21 cellular contexts compared by ENCODE assay signal in genomic region chr2:27661371-27661770, GRCh38. TPM values are rescaled to one million over a fixed set of nuclear protein-coding genes. Genes with fewer than 3 reads are reported as not detected.
DNase-seq lines count a peak whose midpoint lies in the region; ATAC-seq and TF ChIP-seq lines count a peak whose summit lies in the region.
"Had no signal": no experiment of that assay in that cellular context is flagged by ENCODE, and none has a peak within 500 bp of the region (broad histone marks: within the 10 kb centered on the region; RNA-seq: fewer than 3 reads in every experiment).

No MANE protein-coding gene starts in this region.

- H3K27me3 ChIP-seq in neural progenitor cell (no peaks in the 10 kb centered on the region), stomach (no peaks in the 10 kb centered on the region)
- H3K27me3 ChIP-seq: BLaER1 treated with 17β-estradiol and CSF1 and Interleukin-3, amounts not matched to agents 10 nM and 100 nM; heart left ventricle; vagina had no signal

- H3F3A ChIP-seq in neural progenitor cell (ENCODE audit: low read depth), result peaks cover under 1% of the 10 kb centered on the region

- no peaks in the 10 kb centered on the region for H3K27me3 Mint-ChIP-seq in activated T-cell treated with anti-CD3 and anti-CD28 coated beads, Interleukin-2, amount 50 U/mL, for 24 hours
- no peaks in the 10 kb centered on the region for H3K27me3 Mint-ChIP-seq in activated T-cell treated with anti-CD3 and anti-CD28 coated beads, Interleukin-2, amount 50 U/mL, for 72 hours (ENCODE audit: low read depth)
- H3K27me3 Mint-ChIP-seq in T-helper 17 cell, result no peaks in the 10 kb centered on the region
- no peaks in the 10 kb centered on the region for H3K27me3 Mint-ChIP-seq in chondrocyte (ENCODE audit: low read depth)
- H3K27me3 Mint-ChIP-seq in neural progenitor cell (ENCODE audit: insufficient read depth, low read depth), result peaks cover 2% of the 10 kb centered on the region

- ATAC-seq in activated T-cell treated with anti-CD3 and anti-CD28 coated beads, Interleukin-2, amount 50 U/mL, for 72 hours (replicated peaks in 1 of 2), result no peak
- no peak for ATAC-seq in T-helper 17 cell
- ATAC-seq: heart left ventricle, right cardiac atrium had no signal

- H3K36me3 ChIP-seq in neural progenitor cell (peaks cover 13% of the 10 kb centered on the region), stomach (peaks cover 27 to 57% (median 56%) of the 10 kb centered on the region in 4 donors)

- no peak overlapping the region for H3K9ac ChIP-seq in neural progenitor cell

- no peak overlapping the region for H3K4me2 ChIP-seq in neural progenitor cell

- peaks cover 87% of the 10 kb centered on the region for H3K36me3 Mint-ChIP-seq in activated T-cell treated with anti-CD3 and anti-CD28 coated beads, Interleukin-2, amount 50 U/mL, for 24 hours (ENCODE audit: low read depth)
- H3K36me3 Mint-ChIP-seq in activated T-cell treated with anti-CD3 and anti-CD28 coated beads, Interleukin-2, amount 50 U/mL, for 72 hours (ENCODE audit: insufficient read depth in 2 of 2), result peaks cover 13 to 29% of the 10 kb centered on the region in 2 donors
- peaks cover 12% of the 10 kb centered on the region for H3K36me3 Mint-ChIP-seq in T-helper 17 cell (ENCODE audit: low read depth)
- H3K36me3 Mint-ChIP-seq in chondrocyte (ENCODE audit: low read depth), result peaks cover 23% of the 10 kb centered on the region
- peaks cover 15% of the 10 kb centered on the region for H3K36me3 Mint-ChIP-seq in neural progenitor cell

- no peak overlapping the region for H3K4me3 ChIP-seq in neural progenitor cell
- no peak overlapping the region for H3K4me3 ChIP-seq in stomach
- H3K4me3 ChIP-seq: coronary artery, heart left ventricle, left ventricle myocardium inferior, vagina had no signal

- H3K27ac ChIP-seq in neural progenitor cell (no peak overlapping the region), stomach (no peak overlapping the region)
- H3K27ac ChIP-seq: BLaER1 treated with 17β-estradiol and CSF1 and Interleukin-3, amounts not matched to agents 10 nM and 100 nM; coronary artery; heart left ventricle; left ventricle myocardium inferior; RWPE1; vagina had no signal

- TF ChIP-seq CTCF in chondrocyte (IDR thresholded peaks at IDR 0.05), result no peak
- TF ChIP-seq CTCF in neural progenitor cell (IDR thresholded peaks at IDR 0.05), result no peak
- no peak for TF ChIP-seq CTCF in stomach (IDR thresholded peaks at IDR 0.05)

- no peak overlapping the region for H3K27ac Mint-ChIP-seq in activated T-cell treated with anti-CD3 and anti-CD28 coated beads, Interleukin-2, amount 50 U/mL, for 24 hours
- no peak overlapping the region for H3K27ac Mint-ChIP-seq in activated T-cell treated with anti-CD3 and anti-CD28 coated beads, Interleukin-2, amount 50 U/mL, for 72 hours
- H3K27ac Mint-ChIP-seq in T-helper 17 cell (peak overlapping the region; percentile 82), chondrocyte (ENCODE audit: unreplicated experiment) (no peak overlapping the region), neural progenitor cell (no peak overlapping the region)

- H3K9me3 ChIP-seq in T-helper 17 cell (ENCODE audit: control insufficient read depth, low read length, poor library complexity, severe bottlenecking) (no peaks in the 10 kb centered on the region), neural progenitor cell (ENCODE audit: low read depth) (no peaks in the 10 kb centered on the region), stomach (no peaks in the 10 kb centered on the region)
- H3K9me3 ChIP-seq: BLaER1 treated with 17β-estradiol and CSF1 and Interleukin-3, amounts not matched to agents 10 nM and 100 nM; heart left ventricle; left ventricle myocardium inferior; SK-N-SH; vagina had no signal

- no peaks in the 10 kb centered on the region for H3K9me3 Mint-ChIP-seq in activated T-cell treated with anti-CD3 and anti-CD28 coated beads, Interleukin-2, amount 50 U/mL, for 24 hours
- no peaks in the 10 kb centered on the region for H3K9me3 Mint-ChIP-seq in activated T-cell treated with anti-CD3 and anti-CD28 coated beads, Interleukin-2, amount 50 U/mL, for 72 hours
- H3K9me3 Mint-ChIP-seq in chondrocyte (ENCODE audit: low read depth) (no peaks in the 10 kb centered on the region), neural progenitor cell (no peaks in the 10 kb centered on the region)

- intact Hi-C loops in stomach (cut with DNase I; ENCODE audit: low total_unique reads), result no loop called here

- WGBS in stomach, 5 donors, result 80 to 91% (median 90%) methylated on average over 1 of the region's 1 CpG

- TF ChIP-seq POLR2A in stomach (IDR thresholded peaks at IDR 0.05), result no peak

- no peak for DNase-seq in activated T-cell treated with anti-CD3 and anti-CD28 coated beads, Interleukin-2, amount 50 U/mL, for 24 hours
- no peak for DNase-seq in activated T-cell treated with anti-CD3 and anti-CD28 coated beads, Interleukin-2, amount 50 U/mL, for 72 hours
- DNase-seq in T-helper 17 cell (no peak), chondrocyte (ENCODE audit: low spot score) (no peak), neural progenitor cell (ENCODE audit: low spot score) (no peak), NCI-H1417 (lab: John Stamatoyannopoulos, UW) (no peak), stomach (no peak), anterior cingulate cortex (lab: John Stamatoyannopoulos, UW) (no peak)
- DNase-seq: DMS 273 treated with DMSO at 0.1 percent for 48 hours; heart left ventricle; left ventricle myocardium inferior; NCI-H1436; NCI-H524 treated with DMSO at 0.1 percent for 48 hours; occipital lobe; right cardiac atrium; SK-N-SH; stimulated activated CD4-positive, alpha-beta T cell treated with anti-CD3 and anti-CD28 coated beads, Interleukin-15, amount 100 ng/mL, for 24 hours had no signal

- no peaks in the 10 kb centered on the region for H4K20me1 ChIP-seq in neural progenitor cell (ENCODE audit: low read depth)

- H3K4me1 Mint-ChIP-seq in activated T-cell treated with anti-CD3 and anti-CD28 coated beads, Interleukin-2, amount 50 U/mL, for 24 hours (ENCODE audit: low read depth), result peaks cover 52% of the 10 kb centered on the region
- peaks cover 52% of the 10 kb centered on the region for H3K4me1 Mint-ChIP-seq in activated T-cell treated with anti-CD3 and anti-CD28 coated beads, Interleukin-2, amount 50 U/mL, for 72 hours (ENCODE audit: low read depth)
- H3K4me1 Mint-ChIP-seq in T-helper 17 cell (peaks cover 28% of the 10 kb centered on the region), chondrocyte (ENCODE audit: low read depth) (peaks cover 43% of the 10 kb centered on the region), neural progenitor cell (peaks cover 18% of the 10 kb centered on the region)

- H3K4me1 ChIP-seq in neural progenitor cell (peaks cover 11% of the 10 kb centered on the region), stomach (peaks cover 17 to 63% (median 39%) of the 10 kb centered on the region in 4 donors)

- no peak for TF ChIP-seq EP300 in stomach (IDR thresholded peaks at IDR 0.05)

- H3K4me3 Mint-ChIP-seq in activated T-cell treated with anti-CD3 and anti-CD28 coated beads, Interleukin-2, amount 50 U/mL, for 24 hours, result peak overlapping the region; percentile 100
- peak overlapping the region in 1 of 2 donors; percentile 98 for H3K4me3 Mint-ChIP-seq in activated T-cell treated with anti-CD3 and anti-CD28 coated beads, Interleukin-2, amount 50 U/mL, for 72 hours
- H3K4me3 Mint-ChIP-seq in T-helper 17 cell, result peak overlapping the region; percentile 99
- H3K4me3 Mint-ChIP-seq in chondrocyte (ENCODE audit: unreplicated experiment), result peak overlapping the region; percentile 12
- H3K4me3 Mint-ChIP-seq in neural progenitor cell, result peak overlapping the region; percentile 75

- H2AFZ ChIP-seq in neural progenitor cell (replicated peaks), result no peak overlapping the region

- H3K79me2 ChIP-seq in neural progenitor cell (ENCODE audit: low read depth), result peaks cover 37% of the 10 kb centered on the region

RNA-seq across cellular contexts. Expression of gene SUPT7L, which starts 2.0 kb away (rescaled TPM):
- 10 to 100 TPM; 45.0 to 48.9 TPM for total RNA-seq in activated T-cell treated with anti-CD3 and anti-CD28 coated beads, Interleukin-2, amount 50 U/mL, for 72 hours
- total RNA-seq in T-helper 17 cell, result 10 to 100 TPM; 48.8 to 51.1 TPM
- 29.1 to 37.1 TPM (median 30.7 TPM) in 3 replicates for total RNA-seq in chondrocyte
- total RNA-seq in neural progenitor cell (ENCODE audit: low replicate concordance), result 35.7 and 43.5 TPM in 2 replicates
- total RNA-seq in stomach, result 10 to 100 TPM; 18.2 to 50.9 (median 29.6) TPM
- polyA plus RNA-seq in stomach, result 10 to 100 TPM; 10.1 to 22.0 (median 13.2) TPM

RNA-seq across cellular contexts. Expression of gene SLC4A1AP, which starts 2.3 kb away (rescaled TPM):
- 10 to 100 TPM; 32.3 to 33.8 TPM for total RNA-seq in activated T-cell treated with anti-CD3 and anti-CD28 coated beads, Interleukin-2, amount 50 U/mL, for 72 hours
- total RNA-seq in T-helper 17 cell (10 to 100 TPM; 18.2 to 18.7 TPM), chondrocyte (16.4 to 24.3 TPM (median 18.8 TPM) in 3 replicates), neural progenitor cell (ENCODE audit: low replicate concordance) (24.9 and 32.2 TPM in 2 replicates), stomach (10 to 100 TPM; 25.7 to 58.9 (median 30.6) TPM)
- 10 to 100 TPM; 11.2 to 12.2 (median 11.9) TPM for polyA plus RNA-seq in stomach

RNA-seq across cellular contexts. Expression of gene GPN1, which starts 32.5 kb away (rescaled TPM):
- 10 to 100 TPM; 43.6 to 45.9 TPM for total RNA-seq in activated T-cell treated with anti-CD3 and anti-CD28 coated beads, Interleukin-2, amount 50 U/mL, for 72 hours
- total RNA-seq in T-helper 17 cell, result 10 to 100 TPM; 27.6 to 27.7 TPM
- 24.1 to 31.0 TPM (median 26.5 TPM) in 3 replicates for total RNA-seq in chondrocyte
- total RNA-seq in neural progenitor cell (ENCODE audit: low replicate concordance), result 54.9 and 59.2 TPM in 2 replicates
- total RNA-seq in stomach, result 10 to 100 TPM; 10.1 to 68.7 (median 33.0) TPM
- polyA plus RNA-seq in stomach, result 10 to 100 TPM; 20.6 to 31.6 (median 28.2) TPM

RNA-seq across cellular contexts. Expression of gene CCDC121, which starts 32.6 kb away (rescaled TPM):
- total RNA-seq in activated T-cell treated with anti-CD3 and anti-CD28 coated beads, Interleukin-2, amount 50 U/mL, for 72 hours, result under 1 TPM in 1 of 2 donors, not detected in 1; 0.28 TPM
- total RNA-seq in T-helper 17 cell (1 to 10 TPM; 1.3 TPM), chondrocyte (1.6 to 2.7 TPM (median 1.7 TPM) in 3 replicates), neural progenitor cell (ENCODE audit: low replicate concordance) (5.1 and 9.2 TPM in 2 replicates), stomach (1 to 10 TPM in 4 of 5 donors, under 1 TPM in 1; 0.87 to 3.1 (median 1.8) TPM)
- 1 to 10 TPM; 1.7 to 2.4 (median 2.1) TPM for polyA plus RNA-seq in stomach
